ENCODE assay signal across 23 cellular contexts in the genomic region with DNA sequence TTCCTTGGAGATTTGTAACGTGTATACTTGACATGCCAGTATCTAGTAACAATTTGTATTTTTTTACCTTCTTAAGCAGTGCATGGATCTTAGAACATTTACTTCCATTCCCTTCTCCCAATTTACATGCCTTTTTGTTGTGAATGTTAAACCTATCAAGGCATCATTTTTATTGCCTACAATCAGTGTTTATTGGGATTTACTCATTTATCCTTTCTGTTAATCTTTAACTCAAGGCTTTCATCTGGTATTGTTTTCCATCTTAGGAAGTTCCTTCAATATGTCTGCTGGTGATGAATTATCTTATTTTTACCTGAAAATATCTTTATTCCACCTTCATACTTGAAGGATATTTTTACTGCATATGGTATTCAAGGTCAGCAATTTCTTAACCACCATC.
DNase-seq lines count a peak whose midpoint lies in the region; ATAC-seq and TF ChIP-seq lines count a peak whose summit lies in the region.
"Had no signal": no experiment of that assay in that cellular context is flagged by ENCODE, and none has a peak within 500 bp of the region (broad histone marks: within the 10 kb centered on the region; RNA-seq: fewer than 3 reads in every experiment).

No MANE protein-coding gene starts in this region.

- ATAC-seq in natural killer cell (no peak), activated B cell treated with CpG ODN at 0.5 μM for 24 hours (ENCODE audit: low read depth) (no peak), memory B cell (ENCODE audit: low read depth) (no peak), Right ventricle myocardium superior (ENCODE audit: poor library complexity) (no peak)
- ATAC-seq in natural killer cell treated with Interleukin-12 subunit alpha and Interleukin-12 subunit beta and Interleukin-15 and Interleukin-18, amount 100 ng/mL, for 72 hours = no peak
- ATAC-seq: heart left ventricle, right lobe of liver, SK-N-SH treated with all-trans-retinoic acid at 6 μM for 48 hours had no signal

- H3K27me3 Mint-ChIP-seq in natural killer cell (ENCODE audit: low read depth in 2 of 2) (no peaks in the 10 kb centered on the region), activated B cell treated with CpG ODN at 0.5 μM for 24 hours (no peaks in the 10 kb centered on the region), memory B cell (no peaks in the 10 kb centered on the region)
- H3K27me3 Mint-ChIP-seq in natural killer cell treated with Interleukin-12 subunit alpha and Interleukin-12 subunit beta and Interleukin-15 and Interleukin-18, amount 100 ng/mL, for 72 hours = no peaks in the 10 kb centered on the region
- H3K27me3 Mint-ChIP-seq: CD4-positive, CD25-positive, alpha-beta regulatory T cell had no signal

- intact Hi-C loops in natural killer cell (cut with micrococcal nuclease) = no loop called here
- intact Hi-C loops in activated B cell treated with CpG ODN at 0.5 μM for 24 hours (cut with micrococcal nuclease) = no loop called here
- intact Hi-C loops in Right ventricle myocardium superior (cut with DNase I) = no loop called here

- POLR2A ChIA-PET in activated B cell treated with CpG ODN at 0.5 μM for 24 hours (lab: Charles Lee) = no interaction called here

- CTCF ChIA-PET in activated B cell treated with CpG ODN at 0.5 μM for 24 hours (lab: Charles Lee) = no interaction called here

- H3K4me1 Mint-ChIP-seq in natural killer cell (peaks cover 11 to 19% of the 10 kb centered on the region in 2 donors), activated B cell treated with CpG ODN at 0.5 μM for 24 hours (peaks cover 2% of the 10 kb centered on the region), memory B cell (peaks cover 5% of the 10 kb centered on the region)
- H3K4me1 Mint-ChIP-seq in natural killer cell treated with Interleukin-12 subunit alpha and Interleukin-12 subunit beta and Interleukin-15 and Interleukin-18, amount 100 ng/mL, for 72 hours (ENCODE audit: low read depth in 2 of 2) = peaks cover 9 to 11% of the 10 kb centered on the region in 2 donors
- H3K4me1 Mint-ChIP-seq: nephron progenitor cell had no signal

- H3K9me3 Mint-ChIP-seq in natural killer cell (no peaks in the 10 kb centered on the region), activated B cell treated with CpG ODN at 0.5 μM for 24 hours (no peaks in the 10 kb centered on the region), memory B cell (no peaks in the 10 kb centered on the region)
- H3K9me3 Mint-ChIP-seq in natural killer cell treated with Interleukin-12 subunit alpha and Interleukin-12 subunit beta and Interleukin-15 and Interleukin-18, amount 100 ng/mL, for 72 hours = no peaks in the 10 kb centered on the region
- H3K9me3 Mint-ChIP-seq: nephron progenitor cell had no signal

- TF ChIP-seq CTCF in natural killer cell (IDR thresholded peaks at IDR 0.05) (no peak), activated B cell treated with CpG ODN at 0.5 μM for 24 hours (IDR thresholded peaks at IDR 0.05) (no peak)

- H3K4me3 Mint-ChIP-seq in natural killer cell (no peak overlapping the region), activated B cell treated with CpG ODN at 0.5 μM for 24 hours (no peak overlapping the region), memory B cell (no peak overlapping the region)
- H3K4me3 Mint-ChIP-seq in natural killer cell treated with Interleukin-12 subunit alpha and Interleukin-12 subunit beta and Interleukin-15 and Interleukin-18, amount 100 ng/mL, for 72 hours = no peak overlapping the region
- H3K4me3 Mint-ChIP-seq: nephron progenitor cell had no signal

- H3K27ac Mint-ChIP-seq in natural killer cell = peak overlapping the region; percentile 65 to 70
- peak overlapping the region in 1 of 2 donors; percentile 56 for H3K27ac Mint-ChIP-seq in natural killer cell treated with Interleukin-12 subunit alpha and Interleukin-12 subunit beta and Interleukin-15 and Interleukin-18, amount 100 ng/mL, for 72 hours
- H3K27ac Mint-ChIP-seq in activated B cell treated with CpG ODN at 0.5 μM for 24 hours = peak overlapping the region; percentile 57
- H3K27ac Mint-ChIP-seq in memory B cell = peak overlapping the region; percentile 29

- H3K36me3 Mint-ChIP-seq in natural killer cell (peaks cover 8% of the 10 kb centered on the region), activated B cell treated with CpG ODN at 0.5 μM for 24 hours (ENCODE audit: low read depth) (peaks cover 66% of the 10 kb centered on the region), memory B cell (peaks cover 20% of the 10 kb centered on the region)
- peaks cover 18% of the 10 kb centered on the region for H3K36me3 Mint-ChIP-seq in natural killer cell treated with Interleukin-12 subunit alpha and Interleukin-12 subunit beta and Interleukin-15 and Interleukin-18, amount 100 ng/mL, for 72 hours

- DNase-seq in natural killer cell (no peak), activated B cell treated with CpG ODN at 0.5 μM for 24 hours (no peak), memory B cell (ENCODE audit: low spot score in 2 of 2) (no peak), SK-N-DZ (ENCODE audit: low spot score) (no peak), NCI-H510A treated with DMSO at 0.1 percent for 48 hours (lab: John Stamatoyannopoulos, UW) (no peak), Right ventricle myocardium superior (no peak)
- no peak for DNase-seq in natural killer cell treated with Interleukin-12 subunit alpha and Interleukin-12 subunit beta and Interleukin-15 and Interleukin-18, amount 100 ng/mL, for 72 hours (ENCODE audit: low spot score)
- DNase-seq: activated CD8-positive, alpha-beta memory T cell treated with anti-CD3 and anti-CD28 coated beads, Interleukin-2, amount 50 U/mL, for 48 hours; activated naive CD4-positive, alpha-beta T cell; caudate nucleus; CD4-positive, CD25-positive, alpha-beta regulatory T cell; DMS79 treated with DMSO at 0.1 percent for 48 hours; heart left ventricle; KBM-7; MV-4-11; NCI-H1694; NCI-H2171 treated with DMSO at 0.1 percent for 48 hours; NCI-H69; nephron progenitor cell; right lobe of liver; substantia nigra; T-helper 9 cell had no signal
